In genomic region chr17:59621771-59622170, GRCh38 we compare ENCODE assay signal across 8 cellular contexts. TPM values are rescaled to one million over a fixed set of nuclear protein-coding genes. Genes with fewer than 3 reads are reported as not detected.
DNase-seq lines count a peak whose midpoint lies in the region; ATAC-seq and TF ChIP-seq lines count a peak whose summit lies in the region.

No MANE protein-coding gene starts in this region.

- TF ChIP-seq EP300 in neural cell (conservative IDR thresholded peaks at IDR 0.05; ENCODE audit: poor library complexity, severe bottlenecking) = no peak

- no peaks in the 10 kb centered on the region for H3K36me3 ChIP-seq in CD8-positive, alpha-beta T cell (ENCODE audit: insufficient read depth, low read length)
- H3K36me3 ChIP-seq in neural cell (ENCODE audit: insufficient read depth, low read length) = no peaks in the 10 kb centered on the region
- no peaks in the 10 kb centered on the region for H3K36me3 ChIP-seq in testis (ENCODE audit: low read depth, missing control alignments)

- peak overlapping the region; percentile 100 for H3K4me2 ChIP-seq in neural cell (ENCODE audit: low read length)

- no peaks in the 10 kb centered on the region for H3K27me3 ChIP-seq in CD8-positive, alpha-beta T cell (ENCODE audit: insufficient read depth, low read length)
- H3K27me3 ChIP-seq in dorsolateral prefrontal cortex (no peaks in the 10 kb centered on the region), neural cell (ENCODE audit: insufficient read depth, low read depth, low read length) (no peaks in the 10 kb centered on the region), testis (no peaks in the 10 kb centered on the region)

- H3K9me3 Mint-ChIP-seq in CD8-positive, alpha-beta T cell = no peaks in the 10 kb centered on the region

- peaks cover 49% of the 10 kb centered on the region for H3K4me1 ChIP-seq in CD8-positive, alpha-beta T cell (ENCODE audit: insufficient read depth, low read length)
- H3K4me1 ChIP-seq in testis = peaks cover 33% of the 10 kb centered on the region

- no peak for TF ChIP-seq CTCF in CD8-positive, alpha-beta T cell (IDR thresholded peaks at IDR 0.05)
- TF ChIP-seq CTCF in NB4 (IDR thresholded peaks at IDR 0.05; ENCODE audit: low read depth, low read length) = no peak
- no peak for TF ChIP-seq CTCF in dorsolateral prefrontal cortex (IDR thresholded peaks at IDR 0.05 in 54 of 56, conservative IDR thresholded peaks at IDR 0.05 in 2 of 56; ENCODE audit: low read depth in 1 of 56, partially characterized antibody in 56 of 56)
- no peak for TF ChIP-seq CTCF in neural cell (IDR thresholded peaks at IDR 0.05; ENCODE audit: poor library complexity, severe bottlenecking)
- no peak for TF ChIP-seq CTCF in GM10266 (IDR thresholded peaks at IDR 0.05; ENCODE audit: control insufficient read depth, insufficient read depth, low read depth, missing control alignments)
- no peak for TF ChIP-seq CTCF in testis (IDR thresholded peaks at IDR 0.05)

- CTCF ChIA-PET in CD8-positive, alpha-beta T cell (lab: Charles Lee) = no interaction called here

- H3K36me3 Mint-ChIP-seq in CD8-positive, alpha-beta T cell = peaks cover 25% of the 10 kb centered on the region

- H3K79me2 ChIP-seq in neural cell (replicated peaks; ENCODE audit: insufficient read depth, low read length) = peaks cover 77% of the 10 kb centered on the region

- TF ChIP-seq POLR2A in NB4 (IDR thresholded peaks at IDR 0.05; ENCODE audit: extremely low read depth, insufficient read length) (no peak), testis (IDR thresholded peaks at IDR 0.05) (no peak)

- H3K4me1 Mint-ChIP-seq in CD8-positive, alpha-beta T cell (ENCODE audit: low read depth) = peaks cover 61% of the 10 kb centered on the region

- peaks cover 13% of the 10 kb centered on the region for H3F3A ChIP-seq in neural cell (ENCODE audit: insufficient read depth, low read length, poor library complexity, severe bottlenecking)

- no peak for ATAC-seq in CD8-positive, alpha-beta T cell
- ATAC-seq in HG02571 (IDR thresholded peaks at IDR 0.05; ENCODE audit: unreplicated experiment) (no peak), HG03354 (IDR thresholded peaks at IDR 0.05; ENCODE audit: poor library complexity, severe bottlenecking, unreplicated experiment) (no peak)

- DNase-seq in CD8-positive, alpha-beta T cell = no peak
- no peak for DNase-seq in NB4 (ENCODE audit: low read depth)
- no peak for DNase-seq in dorsolateral prefrontal cortex
- no peak for DNase-seq in GM10266 (ENCODE audit: extremely low spot score)
- DNase-seq in testis = no peak

- no peaks in the 10 kb centered on the region for H3K27me3 Mint-ChIP-seq in CD8-positive, alpha-beta T cell (ENCODE audit: low read depth)

- no peaks in the 10 kb centered on the region for H3K9me2 ChIP-seq in neural cell (ENCODE audit: insufficient read depth, low read length)

- WGBS in testis, 2 donors = 16 to 28% methylated on average over 4 of the region's 4 CpGs

- H4K20me1 ChIP-seq in neural cell (ENCODE audit: insufficient read depth) = peaks cover 3% of the 10 kb centered on the region

- no peak overlapping the region for H2AFZ ChIP-seq in neural cell (ENCODE audit: low read depth, low read length)

- H3K27ac ChIP-seq in CD8-positive, alpha-beta T cell (ENCODE audit: low read depth, low read length) = no peak overlapping the region
- H3K27ac ChIP-seq in dorsolateral prefrontal cortex = peak overlapping the region in 22 of 59 donors; percentile 9 to 100 (median 99)
- peak overlapping the region; percentile 99 for H3K27ac ChIP-seq in neural cell (ENCODE audit: low read length)
- H3K27ac ChIP-seq in testis = peak overlapping the region in 1 of 2 donors; percentile 99

- peak overlapping the region; percentile 28 for H3K27ac Mint-ChIP-seq in CD8-positive, alpha-beta T cell

- H3K9me3 ChIP-seq in CD8-positive, alpha-beta T cell (ENCODE audit: low read length) = no peaks in the 10 kb centered on the region
- H3K9me3 ChIP-seq in neural cell (ENCODE audit: low read length) (no peaks in the 10 kb centered on the region), testis (no peaks in the 10 kb centered on the region)

- H3K4me3 Mint-ChIP-seq in CD8-positive, alpha-beta T cell = peak overlapping the region; percentile 96

- H3K4me3 ChIP-seq in CD8-positive, alpha-beta T cell (ENCODE audit: low read depth, low read length) = no peak overlapping the region
- H3K4me3 ChIP-seq in NB4 (ENCODE audit: low read depth, low read length) = peak overlapping the region; percentile 98
- peak overlapping the region in 58 of 59 donors; percentile 5 to 98 (median 89) for H3K4me3 ChIP-seq in dorsolateral prefrontal cortex
- peak overlapping the region; percentile 90 for H3K4me3 ChIP-seq in neural cell (ENCODE audit: low read length)
- H3K4me3 ChIP-seq in testis = no peak overlapping the region

- peak overlapping the region; percentile 100 for H3K9ac ChIP-seq in neural cell (ENCODE audit: low read length)

- no peak for TF ChIP-seq RAD21 in neural cell (conservative IDR thresholded peaks at IDR 0.05)

- POLR2A ChIA-PET in CD8-positive, alpha-beta T cell (lab: Charles Lee) = interaction anchor here (0.9 kb wide), 1 partner anchor 22 kb away, joined by 3 read pairs; no protein-coding TSS in a partner anchor

- intact Hi-C loops in CD8-positive, alpha-beta T cell (cut with DNase I, micrococcal nuclease) = loop anchor here (2.0 to 10.0 kb wide), 2 partner anchors 17 to 773 kb away; partner anchors contain the start of gene USP32 (in 1 of the 2)
- intact Hi-C loops in dorsolateral prefrontal cortex (cut with DNase I) (loop anchor here (5.0 to 10.0 kb wide), 4 partner anchors 83 to 1107 kb away; partner anchors contain the start of genes PTRH2 (in 2 of the 2), VMP1 (in 2 of the 2), MTMR4 (in 1 of the 2) and RPS6KB1 (in 1 of the 2)), testis (cut with DNase I; ENCODE audit: low total_unique reads) (no loop called here)

TF ChIP-seq in neural cell, 6 proteins besides CTCF, POLR2A, EP300 and RAD21:
- TF ChIP-seq TAF1 (IDR thresholded peaks at IDR 0.05; ENCODE audit: low read depth) = no peak
- TF ChIP-seq MXI1 (conservative IDR thresholded peaks at IDR 0.05; ENCODE audit: poor library complexity, severe bottlenecking) = no peak
- no peak for TF ChIP-seq SMC3 (conservative IDR thresholded peaks at IDR 0.05; ENCODE audit: poor library complexity)
- TF ChIP-seq REST (IDR thresholded peaks at IDR 0.05; ENCODE audit: borderline replicate concordance) = no peak
- no peak for TF ChIP-seq EZH2 (IDR thresholded peaks at IDR 0.05; ENCODE audit: borderline replicate concordance, insufficient read depth, low read length, poor library complexity, severe bottlenecking)
- TF ChIP-seq POLR2AphosphoS5 (IDR thresholded peaks at IDR 0.05) = no peak

RNA-seq across cellular contexts. Expression of gene CLTC, which starts 2.1 kb away (rescaled TPM):
- total RNA-seq in CD8-positive, alpha-beta T cell = 10 to 100 TPM; 73.4 to 86.0 TPM
- total RNA-seq in dorsolateral prefrontal cortex (100 to 1,000 TPM; 248 to 525 (median 428) TPM), testis (100 to 1,000 TPM; 221 to 253 TPM)
- polyA plus RNA-seq in neural cell (189 and 218 TPM in 2 replicates), testis (ENCODE audit: insufficient read depth, low read depth, low replicate concordance) (137 TPM)
- polyA minus RNA-seq in neural cell = 388 and 465 TPM in 2 replicates

RNA-seq across cellular contexts. Expression of gene DHX40, which starts 56.4 kb away (rescaled TPM):
- 10 to 100 TPM; 72.7 to 72.8 TPM for total RNA-seq in CD8-positive, alpha-beta T cell
- total RNA-seq in dorsolateral prefrontal cortex (10 to 100 TPM; 19.1 to 37.5 (median 26.3) TPM), testis (10 to 100 TPM; 60.8 to 71.9 TPM)
- polyA plus RNA-seq in neural cell (113 and 130 TPM in 2 replicates), testis (ENCODE audit: insufficient read depth, low read depth, low replicate concordance) (53.2 TPM)
- 143 and 150 TPM in 2 replicates for polyA minus RNA-seq in neural cell

Comparison
In these comparisons a context has a peak if more than half of its experiments do, and no peak if none do; other contexts are left out.
1. H3K4me3 ChIP-seq: peak in NB4 (single experiment), dorsolateral prefrontal cortex (58 of 59) and neural cell (single experiment); none in CD8-positive, alpha-beta T cell (single experiment) and testis (0 of 2).